ENCODE assay signal across 14 cellular contexts in genomic region chr15:101684384-101684783, GRCh38. TPM values are rescaled to one million over a fixed set of nuclear protein-coding genes. Genes with fewer than 3 reads are reported as not detected.
DNase-seq lines count a peak whose midpoint lies in the region; ATAC-seq and TF ChIP-seq lines count a peak whose summit lies in the region.
"Had no signal": no experiment of that assay in that cellular context is flagged by ENCODE, and none has a peak within 500 bp of the region (broad histone marks: within the 10 kb centered on the region; RNA-seq: fewer than 3 reads in every experiment).

No MANE protein-coding gene starts in this region.

- H3K36me3 Mint-ChIP-seq in activated naive CD4-positive, alpha-beta T cell treated with anti-CD3 and anti-CD28 coated beads, Interleukin-2, amount 50 U/mL, for 72 hours: peaks cover 6 to 48% of the 10 kb centered on the region in 2 donors
- H3K36me3 Mint-ChIP-seq in activated CD8-positive, alpha-beta T cell treated with anti-CD3 and anti-CD28 coated beads for 36 hours (ENCODE audit: low read depth): peaks cover 14% of the 10 kb centered on the region

- H3K79me2 ChIP-seq in smooth muscle cell (ENCODE audit: low read depth): no peaks in the 10 kb centered on the region
- H3K79me2 ChIP-seq: parathyroid adenoma had no signal

- 0% methylated on average over 1 of the region's 1 CpG for whole genome bisulfite sequencing in smooth muscle cell (ENCODE audit: low lambda C conversion rate)

- no peaks in the 10 kb centered on the region for H4K20me1 ChIP-seq in smooth muscle cell (ENCODE audit: low read depth)

- intact Hi-C loops in activated CD8-positive, alpha-beta T cell treated with anti-CD3 and anti-CD28 coated beads for 36 hours (cut with micrococcal nuclease): no loop called here

- H3F3A ChIP-seq in smooth muscle cell (ENCODE audit: low read depth): peaks cover 13% of the 10 kb centered on the region

- ATAC-seq in activated naive CD4-positive, alpha-beta T cell treated with anti-CD3 and anti-CD28 coated beads, Interleukin-2, amount 50 U/mL, for 72 hours: peak in 1 of 2 donors; percentile 63
- ATAC-seq in SK-N-SH treated with all-trans-retinoic acid at 6 μM for 48 hours: peak; percentile 85
- ATAC-seq in foreskin keratinocyte: peak; percentile 100
- ATAC-seq in GM19397 (IDR thresholded peaks at IDR 0.05; ENCODE audit: unreplicated experiment): no peak
- no peak for ATAC-seq in GM21528 (IDR thresholded peaks at IDR 0.05; ENCODE audit: low FRiP score, unreplicated experiment)
- ATAC-seq in activated CD8-positive, alpha-beta T cell treated with anti-CD3 and anti-CD28 coated beads for 36 hours: no peak

- H2AFZ ChIP-seq in smooth muscle cell (ENCODE audit: low read depth): no peak overlapping the region
- H2AFZ ChIP-seq: parathyroid adenoma had no signal

- no peaks in the 10 kb centered on the region for H3K27me3 Mint-ChIP-seq in activated CD8-positive, alpha-beta T cell treated with anti-CD3 and anti-CD28 coated beads for 36 hours

- TF ChIP-seq CTCF in foreskin keratinocyte (conservative IDR thresholded peaks at IDR 0.05) (no peak), smooth muscle cell (IDR thresholded peaks at IDR 0.05; ENCODE audit: borderline replicate concordance, insufficient read depth, poor library complexity, severe bottlenecking) (no peak)
- no peak for TF ChIP-seq CTCF in activated CD8-positive, alpha-beta T cell treated with anti-CD3 and anti-CD28 coated beads for 36 hours (IDR thresholded peaks at IDR 0.05)

- peak overlapping the region; percentile 3 for H3K9ac ChIP-seq in smooth muscle cell (ENCODE audit: low read depth)
- H3K9ac ChIP-seq: parathyroid adenoma had no signal

- POLR2A ChIA-PET in activated CD8-positive, alpha-beta T cell treated with anti-CD3 and anti-CD28 coated beads for 36 hours (lab: Charles Lee): no interaction called here

- H3K4me1 ChIP-seq in foreskin keratinocyte (peaks cover 9% of the 10 kb centered on the region), smooth muscle cell (ENCODE audit: low read depth) (peaks cover 9% of the 10 kb centered on the region)
- H3K4me1 ChIP-seq: parathyroid adenoma had no signal

- H3K9me3 Mint-ChIP-seq in activated naive CD4-positive, alpha-beta T cell treated with anti-CD3 and anti-CD28 coated beads, Interleukin-2, amount 50 U/mL, for 72 hours: peaks cover 0 to 3% of the 10 kb centered on the region in 2 donors
- no peaks in the 10 kb centered on the region for H3K9me3 Mint-ChIP-seq in activated CD8-positive, alpha-beta T cell treated with anti-CD3 and anti-CD28 coated beads for 36 hours

- no peak overlapping the region for H3K4me3 ChIP-seq in smooth muscle cell

- no peak for DNase-seq in activated naive CD4-positive, alpha-beta T cell treated with anti-CD3 and anti-CD28 coated beads, Interleukin-2, amount 50 U/mL, for 72 hours (ENCODE audit: low spot score in 2 of 2)
- no peak for DNase-seq in activated naive CD4-positive, alpha-beta T cell treated with Interleukin-2 at 50 U/mL for 16 hours
- DNase-seq in foreskin keratinocyte: peak; percentile 99
- DNase-seq in smooth muscle cell (lab: John Stamatoyannopoulos, UW; ENCODE audit: unreplicated experiment): no peak
- no peak for DNase-seq in activated CD8-positive, alpha-beta T cell treated with anti-CD3 and anti-CD28 coated beads for 36 hours
- DNase-seq: AML-193; amygdala; NCI-H146; stimulated activated CD4-positive, alpha-beta T cell treated with anti-CD3 and anti-CD28 coated beads, Interleukin-2, amount 100 ng/mL, for 48 hours; T-helper 2 cell had no signal

- H3K36me3 ChIP-seq in smooth muscle cell (ENCODE audit: low read depth): no peaks in the 10 kb centered on the region

- H3K27ac ChIP-seq in foreskin keratinocyte (no peak overlapping the region), smooth muscle cell (ENCODE audit: low read depth) (peak overlapping the region; percentile 82)
- H3K27ac ChIP-seq: parathyroid adenoma had no signal

- H3K4me2 ChIP-seq in smooth muscle cell: peak overlapping the region; percentile 63

- H3K4me1 Mint-ChIP-seq in activated CD8-positive, alpha-beta T cell treated with anti-CD3 and anti-CD28 coated beads for 36 hours (ENCODE audit: low read depth): peaks cover 2% of the 10 kb centered on the region

- H3K27ac Mint-ChIP-seq in activated naive CD4-positive, alpha-beta T cell treated with anti-CD3 and anti-CD28 coated beads, Interleukin-2, amount 50 U/mL, for 72 hours: peak overlapping the region; percentile 14 to 62
- no peak overlapping the region for H3K27ac Mint-ChIP-seq in activated CD8-positive, alpha-beta T cell treated with anti-CD3 and anti-CD28 coated beads for 36 hours

- no peaks in the 10 kb centered on the region for H3K9me3 ChIP-seq in smooth muscle cell (replicated peaks; ENCODE audit: low read depth)

- H3K27me3 ChIP-seq in foreskin keratinocyte: no peaks in the 10 kb centered on the region
- H3K27me3 ChIP-seq in smooth muscle cell (ENCODE audit: low read depth): no peaks in the 10 kb centered on the region

- H3K4me3 Mint-ChIP-seq in activated CD8-positive, alpha-beta T cell treated with anti-CD3 and anti-CD28 coated beads for 36 hours: no peak overlapping the region

- CTCF ChIA-PET in activated CD8-positive, alpha-beta T cell treated with anti-CD3 and anti-CD28 coated beads for 36 hours (lab: Charles Lee): no interaction called here

TF ChIP-seq in SK-N-SH treated with all-trans-retinoic acid at 6 μM for 48 hours, 23 proteins besides CTCF, POLR2A, EP300 and RAD21 (continues in another document):
- TF ChIP-seq SNAI2 (CRISPR knock-in tag; IDR thresholded peaks at IDR 0.05): 0 out of 2 replicates have a peak, but pooled peaks have one; percentile 28
- TF ChIP-seq RARB (CRISPR knock-in tag; IDR thresholded peaks at IDR 0.05): no peak
- TF ChIP-seq CSDC2 (CRISPR knock-in tag; IDR thresholded peaks at IDR 0.05): peak; percentile 81; the same call in 1 of the 2 replicates
- peak; percentile 62; the same call in 1 of the 2 replicates for TF ChIP-seq TCF4 (CRISPR knock-in tag; IDR thresholded peaks at IDR 0.05; ENCODE audit: borderline replicate concordance)
- TF ChIP-seq POU6F1 (CRISPR knock-in tag; IDR thresholded peaks at IDR 0.05; ENCODE audit: borderline replicate concordance, low read depth): peak; percentile 78; the same call in 1 of the 2 replicates
- no peak for TF ChIP-seq PPARA (CRISPR knock-in tag; IDR thresholded peaks at IDR 0.05; ENCODE audit: borderline replicate concordance)
- TF ChIP-seq ISL1 (CRISPR knock-in tag; IDR thresholded peaks at IDR 0.05): peak; percentile 97
- 0 out of 2 replicates have a peak, but pooled peaks have one; percentile 45 for TF ChIP-seq ZFP3 (CRISPR knock-in tag; IDR thresholded peaks at IDR 0.05)
- TF ChIP-seq ZC3H10 (CRISPR knock-in tag; IDR thresholded peaks at IDR 0.05): peak; percentile 57; the same call in 1 of the 2 replicates
- no peak for TF ChIP-seq ARNTL (CRISPR knock-in tag; IDR thresholded peaks at IDR 0.05; ENCODE audit: borderline replicate concordance, low read depth)
- TF ChIP-seq GLIS3 (CRISPR knock-in tag; IDR thresholded peaks at IDR 0.05): no peak
- TF ChIP-seq TOX (CRISPR knock-in tag; IDR thresholded peaks at IDR 0.05; ENCODE audit: borderline replicate concordance): peak; percentile 31; the same call in 1 of the 2 replicates
- TF ChIP-seq ESRRG (CRISPR knock-in tag; IDR thresholded peaks at IDR 0.05): 0 out of 2 replicates have a peak, but pooled peaks have one; percentile 65
- TF ChIP-seq PATZ1 (CRISPR knock-in tag; IDR thresholded peaks at IDR 0.05; ENCODE audit: borderline replicate concordance): no peak

RNA-seq across cellular contexts. Expression of gene TM2D3, which starts 32.2 kb away (rescaled TPM):
- 10 to 100 TPM; 33.5 to 56.7 TPM for total RNA-seq in activated naive CD4-positive, alpha-beta T cell treated with anti-CD3 and anti-CD28 coated beads, Interleukin-2, amount 50 U/mL, for 72 hours
- total RNA-seq in foreskin keratinocyte (36.4 and 39.5 TPM in 2 replicates), smooth muscle cell (56.9 and 60.3 TPM in 2 replicates)
- polyA plus RNA-seq in foreskin keratinocyte (36.8 and 37.5 TPM in 2 replicates), smooth muscle cell (43.6 and 47.2 TPM in 2 replicates)
- 10 to 100 TPM; 37.8 to 38.5 TPM for total RNA-seq in activated CD8-positive, alpha-beta T cell treated with anti-CD3 and anti-CD28 coated beads for 36 hours

RNA-seq across cellular contexts. Expression of gene TARS3, which starts 39.9 kb away (rescaled TPM):
- 10 to 100 TPM; 21.2 to 23.0 TPM for total RNA-seq in activated naive CD4-positive, alpha-beta T cell treated with anti-CD3 and anti-CD28 coated beads, Interleukin-2, amount 50 U/mL, for 72 hours
- 6.8 and 8.0 TPM in 2 replicates for total RNA-seq in foreskin keratinocyte
- 3.2 and 4.5 TPM in 2 replicates for polyA plus RNA-seq in foreskin keratinocyte
- 23.0 and 86.7 TPM in 2 replicates for total RNA-seq in smooth muscle cell
- polyA plus RNA-seq in smooth muscle cell: 20.0 and 22.8 TPM in 2 replicates
- total RNA-seq in activated CD8-positive, alpha-beta T cell treated with anti-CD3 and anti-CD28 coated beads for 36 hours: 1 to 10 TPM; 7.2 to 8.3 TPM

Comparison
In these comparisons a context has a peak if more than half of its experiments do, and no peak if none do; other contexts are left out.
1. ATAC-seq: peak in SK-N-SH treated with all-trans-retinoic acid at 6 μM for 48 hours (single experiment) and foreskin keratinocyte (single experiment); none in GM19397 (single experiment), GM21528 (single experiment) and activated CD8-positive, alpha-beta T cell treated with anti-CD3 and anti-CD28 coated beads for 36 hours (single experiment).
2. DNase-seq: peak in foreskin keratinocyte (2 of 2); none in activated naive CD4-positive, alpha-beta T cell treated with anti-CD3 and anti-CD28 coated beads, Interleukin-2, amount 50 U/mL, for 72 hours (0 of 2), activated naive CD4-positive, alpha-beta T cell treated with Interleukin-2 at 50 U/mL for 16 hours (single experiment), smooth muscle cell (single experiment) and activated CD8-positive, alpha-beta T cell treated with anti-CD3 and anti-CD28 coated beads for 36 hours (single experiment).